Comparison of ENCODE assay signal across 9 cellular contexts in the genomic region with DNA sequence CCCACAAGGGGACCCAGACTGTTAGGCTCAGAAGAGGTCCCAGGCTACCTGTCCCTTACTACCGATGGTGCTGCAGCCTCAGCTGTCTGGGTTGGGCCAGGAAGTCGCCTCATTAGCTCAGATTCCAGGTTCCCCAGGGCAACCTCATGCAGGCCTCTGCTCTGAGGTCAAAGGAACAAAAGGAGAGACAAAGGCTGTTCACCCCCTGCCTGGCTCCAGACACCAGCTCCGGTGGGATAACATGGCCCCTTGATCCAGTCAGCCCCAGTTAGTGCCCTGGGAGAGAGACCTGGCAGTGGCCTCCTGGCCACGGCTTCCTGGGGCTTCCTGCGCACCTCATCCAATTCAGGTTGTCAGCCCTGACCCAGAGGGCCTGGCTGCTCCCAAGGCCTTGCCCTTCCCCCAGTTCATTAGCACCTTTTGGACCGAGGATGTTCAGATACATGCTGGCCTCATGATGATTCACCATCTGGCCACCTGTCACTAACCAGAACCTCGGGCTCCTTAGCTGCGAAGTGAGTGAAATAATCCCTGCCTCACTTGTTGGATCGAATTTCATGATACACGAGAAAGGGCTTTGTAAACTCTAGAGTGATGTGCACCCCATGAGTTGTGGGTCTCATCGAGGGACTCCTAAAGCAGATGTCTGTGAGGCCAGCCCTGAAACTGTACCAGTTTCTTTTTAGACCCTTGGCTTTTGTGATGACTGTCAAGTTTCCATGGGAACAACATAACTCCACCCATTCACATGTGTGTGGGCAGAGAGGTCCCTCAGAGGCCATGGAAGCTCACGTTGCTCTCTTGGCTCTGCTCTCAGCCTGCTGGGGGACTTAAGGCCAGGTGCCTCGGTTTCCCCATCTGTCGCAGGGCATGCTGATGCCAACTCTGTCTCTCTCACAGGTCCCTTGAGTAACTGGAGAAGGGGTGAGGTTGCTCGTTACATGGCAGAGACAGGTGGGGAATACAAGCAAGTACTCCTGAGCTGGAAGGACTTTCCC.
DNase-seq lines count a peak whose midpoint lies in the region; ATAC-seq and TF ChIP-seq lines count a peak whose summit lies in the region.
"Had no signal": no experiment of that assay in that cellular context is flagged by ENCODE, and none has a peak within 500 bp of the region (broad histone marks: within the 10 kb centered on the region; RNA-seq: fewer than 3 reads in every experiment).

No MANE protein-coding gene starts in this region.

- peaks cover 4% of the 10 kb centered on the region for H3K4me1 Mint-ChIP-seq in activated T-helper 2 cell treated with anti-CD3 and anti-CD28 coated beads, Interferon-gamma antibody, Interleukin-2, Interleukin-4, amounts not matched to agents 10 μg/mL and 5 μg/mL and 100 μg/mL, durations not matched to agents 14 hours and 24 hours and 36 hours (ENCODE audit: low read depth)

- DNase-seq in GM13977 (ENCODE audit: low spot score) (peak; percentile 76), NCI-H524 (lab: John Stamatoyannopoulos, UW) (peak; percentile 51 to 88), left kidney (ENCODE audit: low read depth, low spot score) (peak; percentile 91)
- no peak for DNase-seq in stimulated activated CD4-positive, alpha-beta T cell treated with anti-CD3 and anti-CD28 coated beads, Interleukin-15, amount 100 ng/mL, for 24 hours
- no peak for DNase-seq in activated T-helper 2 cell treated with anti-CD3 and anti-CD28 coated beads, Interferon-gamma antibody, Interleukin-2, Interleukin-4, amounts not matched to agents 10 μg/mL and 5 μg/mL and 100 μg/mL, durations not matched to agents 14 hours and 24 hours and 36 hours (ENCODE audit: low spot score)
- no peak for DNase-seq in activated CD4-positive, alpha-beta T cell treated with anti-CD3 and anti-CD28 coated beads, Interleukin-2, amount 50 U/mL, for 48 hours

- peaks cover 7% of the 10 kb centered on the region for H3K27me3 Mint-ChIP-seq in activated T-helper 2 cell treated with anti-CD3 and anti-CD28 coated beads, Interferon-gamma antibody, Interleukin-2, Interleukin-4, amounts not matched to agents 10 μg/mL and 5 μg/mL and 100 μg/mL, durations not matched to agents 14 hours and 24 hours and 36 hours (ENCODE audit: low read depth)

- H3K9me3 Mint-ChIP-seq in activated T-helper 2 cell treated with anti-CD3 and anti-CD28 coated beads, Interferon-gamma antibody, Interleukin-2, Interleukin-4, amounts not matched to agents 10 μg/mL and 5 μg/mL and 100 μg/mL, durations not matched to agents 14 hours and 24 hours and 36 hours, result no peaks in the 10 kb centered on the region

- no peak overlapping the region for H3K4me3 Mint-ChIP-seq in activated T-helper 2 cell treated with anti-CD3 and anti-CD28 coated beads, Interferon-gamma antibody, Interleukin-2, Interleukin-4, amounts not matched to agents 10 μg/mL and 5 μg/mL and 100 μg/mL, durations not matched to agents 14 hours and 24 hours and 36 hours (ENCODE audit: low read depth)
- H3K4me3 Mint-ChIP-seq: nephron had no signal

- in situ Hi-C loops in GM13977 (cut with MboI; ENCODE audit: low pct_unique_long_range_greater_than_20kb, low sequenced_read_pairs, unreplicated experiment), result no loop called here

- no peak for TF ChIP-seq CTCF in GM13977 (IDR thresholded peaks at IDR 0.05; ENCODE audit: extremely low read depth, insufficient read depth, missing control alignments)

- H3K27ac Mint-ChIP-seq in activated T-helper 2 cell treated with anti-CD3 and anti-CD28 coated beads, Interferon-gamma antibody, Interleukin-2, Interleukin-4, amounts not matched to agents 10 μg/mL and 5 μg/mL and 100 μg/mL, durations not matched to agents 14 hours and 24 hours and 36 hours, result no peak overlapping the region

- no peaks in the 10 kb centered on the region for H3K36me3 Mint-ChIP-seq in activated T-helper 2 cell treated with anti-CD3 and anti-CD28 coated beads, Interferon-gamma antibody, Interleukin-2, Interleukin-4, amounts not matched to agents 10 μg/mL and 5 μg/mL and 100 μg/mL, durations not matched to agents 14 hours and 24 hours and 36 hours (ENCODE audit: low read depth)

- ATAC-seq in HG02571 (IDR thresholded peaks at IDR 0.05; ENCODE audit: unreplicated experiment) (peak; percentile 61), HG02759 (IDR thresholded peaks at IDR 0.05; ENCODE audit: unreplicated experiment) (no peak)

- intact Hi-C loops in activated T-helper 2 cell treated with anti-CD3 and anti-CD28 coated beads, Interferon-gamma antibody, Interleukin-2, Interleukin-4, amounts not matched to agents 10 μg/mL and 5 μg/mL and 100 μg/mL, durations not matched to agents 14 hours and 24 hours and 36 hours (cut with micrococcal nuclease), result no loop called here

Comparison
In these comparisons a context has a peak if more than half of its experiments do, and no peak if none do; other contexts are left out.
1. DNase-seq: peak in GM13977 (single experiment), NCI-H524 (2 of 2) and left kidney (single experiment); none in stimulated activated CD4-positive, alpha-beta T cell treated with anti-CD3 and anti-CD28 coated beads, Interleukin-15, amount 100 ng/mL, for 24 hours (single experiment), activated T-helper 2 cell treated with anti-CD3 and anti-CD28 coated beads, Interferon-gamma antibody, Interleukin-2, Interleukin-4, amounts not matched to agents 10 μg/mL and 5 μg/mL and 100 μg/mL, durations not matched to agents 14 hours and 24 hours and 36 hours (single experiment) and activated CD4-positive, alpha-beta T cell treated with anti-CD3 and anti-CD28 coated beads, Interleukin-2, amount 50 U/mL, for 48 hours (0 of 2).